ENCODE assay signal across 26 cellular contexts in the genomic region with DNA sequence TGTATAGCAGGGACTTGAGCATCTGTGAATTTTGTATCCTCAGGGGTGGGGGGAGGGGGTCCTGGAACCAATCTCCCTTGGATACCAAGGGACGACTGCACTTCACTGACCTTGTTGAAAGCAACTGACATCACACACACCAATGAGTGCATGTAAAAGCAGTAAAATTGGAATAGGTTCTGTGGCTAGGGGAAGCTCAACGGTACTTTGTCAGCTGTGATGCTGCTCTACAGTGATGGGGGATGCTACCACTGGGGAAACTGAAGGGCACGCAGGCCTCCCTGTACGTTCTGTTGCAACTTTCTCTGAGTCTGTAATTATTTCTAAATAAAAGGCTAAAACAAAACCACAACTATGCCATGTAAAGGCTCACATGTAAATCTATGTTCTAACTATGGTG.
"Had no signal": no experiment of that assay in that cellular context is flagged by ENCODE, and none has a peak within 500 bp of the region (broad histone marks: within the 10 kb centered on the region; RNA-seq: fewer than 3 reads in every experiment).

No MANE protein-coding gene starts in this region.

- H3K9me3 Mint-ChIP-seq: activated T-cell treated with anti-CD3 and anti-CD28 coated beads, Interleukin-2, amount 50 U/mL, for 4 hours had no signal

- H3K9me3 ChIP-seq: sigmoid colon, thoracic aorta, upper lobe of left lung had no signal

- H3K36me3 ChIP-seq: sigmoid colon, thoracic aorta had no signal

- H3K36me3 Mint-ChIP-seq: activated naive CD8-positive, alpha-beta T cell treated with anti-CD3 and anti-CD28 coated beads, Interleukin-2, amount 10 ng/mL, durations not matched to agents 7 days and 5 days; natural killer cell treated with Interleukin-12 subunit alpha and Interleukin-12 subunit beta and Interleukin-15 and Interleukin-18, amount 100 ng/mL, for 72 hours had no signal

- H3K27me3 Mint-ChIP-seq: activated naive CD8-positive, alpha-beta T cell treated with anti-CD3 and anti-CD28 coated beads, Interleukin-2, amount 10 ng/mL, durations not matched to agents 7 days and 5 days; natural killer cell treated with Interleukin-12 subunit alpha and Interleukin-12 subunit beta and Interleukin-15 and Interleukin-18, amount 100 ng/mL, for 72 hours had no signal

- H3K79me2 ChIP-seq: parathyroid adenoma had no signal

- H3K27ac Mint-ChIP-seq: activated naive CD8-positive, alpha-beta T cell treated with anti-CD3 and anti-CD28 coated beads, Interleukin-2, amount 10 ng/mL, durations not matched to agents 7 days and 5 days; natural killer cell treated with Interleukin-12 subunit alpha and Interleukin-12 subunit beta and Interleukin-15 and Interleukin-18, amount 100 ng/mL, for 72 hours had no signal

- H3K27ac ChIP-seq: brain microvascular endothelial cell, parathyroid adenoma, sigmoid colon, thoracic aorta, upper lobe of left lung had no signal

- DNase-seq: activated CD4-positive, alpha-beta T cell treated with anti-CD3 and anti-CD28 coated beads for 1 hour; activated CD4-positive, alpha-beta T cell treated with anti-CD3 and anti-CD28 coated beads, Interleukin-2, amount 50 U/mL, for 1 hour; activated CD8-positive, alpha-beta memory T cell treated with anti-CD3 and anti-CD28 coated beads for 24 hours; activated CD8-positive, alpha-beta memory T cell treated with anti-CD3 and anti-CD28 coated beads, Interleukin-2, amount 50 U/mL, for 4 hours; activated naive CD4-positive, alpha-beta T cell treated with Interleukin-2 at 50 U/mL for 16 hours; activated naive CD8-positive, alpha-beta T cell treated with anti-CD3 and anti-CD28 coated beads, Interleukin-2, amount 10 ng/mL, durations not matched to agents 7 days and 5 days; activated T-cell treated with anti-CD3 and anti-CD28 coated beads, Interleukin-2, amount 50 U/mL, for 4 hours; anterior cingulate cortex; brain microvascular endothelial cell; caudate nucleus; dermis blood vessel endothelial cell; effector CD8-positive, alpha-beta T cell; erythroblast; hippocampal formation; left ventricle myocardium superior; nucleus accumbens; sigmoid colon; stimulated activated CD4-positive, alpha-beta T cell treated with anti-CD3 and anti-CD28 coated beads, Interleukin-4, amount 100 ng/mL, for 1 hour; stimulated activated naive CD4-positive, alpha-beta T cell treated with Interleukin-2 at 50 U/mL for 16 hours; T-helper 9 cell; upper lobe of left lung had no signal

- H3K27me3 ChIP-seq: brain microvascular endothelial cell, sigmoid colon, upper lobe of left lung had no signal

- H3K4me1 ChIP-seq: sigmoid colon, upper lobe of left lung had no signal

- H2AFZ ChIP-seq: parathyroid adenoma had no signal

- FAIRE-seq: frontal cortex, islet of Langerhans had no signal

- H3K4me3 Mint-ChIP-seq: activated naive CD8-positive, alpha-beta T cell treated with anti-CD3 and anti-CD28 coated beads, Interleukin-2, amount 10 ng/mL, durations not matched to agents 7 days and 5 days; activated T-cell treated with anti-CD3 and anti-CD28 coated beads, Interleukin-2, amount 50 U/mL, for 4 hours; natural killer cell treated with Interleukin-12 subunit alpha and Interleukin-12 subunit beta and Interleukin-15 and Interleukin-18, amount 100 ng/mL, for 72 hours had no signal

- H3K9ac ChIP-seq: parathyroid adenoma had no signal

- H3K4me3 ChIP-seq: sigmoid colon, thoracic aorta, upper lobe of left lung had no signal
